8 cellular contexts compared by ENCODE assay signal in the genomic region with DNA sequence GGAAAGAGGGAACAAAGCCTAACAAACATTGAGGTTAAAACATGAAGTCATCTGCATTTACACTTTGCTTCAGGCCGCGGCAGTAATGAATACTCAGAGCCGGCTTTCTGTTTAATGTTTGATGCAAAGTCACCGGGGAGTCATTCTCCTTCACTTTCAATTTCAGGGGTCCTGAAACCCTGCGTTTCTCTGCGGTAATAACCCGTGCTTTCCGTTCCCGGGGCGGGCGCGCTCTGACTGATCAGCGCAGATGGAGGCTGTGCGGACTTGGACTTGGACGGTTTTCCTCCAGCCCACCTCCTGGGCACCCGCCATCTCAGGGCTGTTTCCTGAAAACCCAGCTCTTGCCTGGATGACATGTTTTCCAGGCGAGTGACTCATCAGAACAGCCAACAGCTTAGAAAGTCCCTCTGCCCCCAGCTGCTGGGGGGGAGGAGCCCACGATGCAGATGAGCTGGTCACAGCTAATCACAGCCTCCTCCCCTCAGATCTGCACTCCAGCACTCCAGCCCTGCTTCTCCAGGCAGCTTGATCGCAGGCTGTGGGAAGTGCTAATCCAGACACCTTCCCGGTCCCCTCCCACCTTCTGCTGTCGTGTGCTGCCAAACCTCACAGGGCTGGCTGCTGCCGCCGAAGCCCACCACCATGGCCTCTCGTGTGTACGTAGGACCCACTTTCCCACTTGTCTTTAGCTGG.
A peak's percentile ranks its signal among the peaks of the same experiment; 100 is the strongest.
DNase-seq lines count a peak whose midpoint lies in the region; ATAC-seq, FAIRE-seq and TF ChIP-seq lines count a peak whose summit lies in the region.

No MANE protein-coding gene starts in this region.

- H3K9me3 Mint-ChIP-seq in brain, result peaks cover 0 to 10% (median 7%) of the 10 kb centered on the region in 5 experiments

- H3K4me1 ChIP-seq in iPS-15b (ENCODE audit: control insufficient read depth, insufficient read depth, low read length), result peaks cover 14% of the 10 kb centered on the region
- peaks cover 0 to 26% (median 22%) of the 10 kb centered on the region in 4 donors for H3K4me1 ChIP-seq in sigmoid colon

- peak overlapping the region; percentile 78 to 86 (median 83) for H3K4me3 Mint-ChIP-seq in brain

- 2 to 4% methylated on average over 25 of the region's 25 CpGs for WGBS in sigmoid colon, 2 donors

- peak; percentile 83 for DNase-seq in GM18507 (ENCODE audit: extremely low spot score, insufficient read length, low read depth)
- DNase-seq in NCI-H1930 (lab: John Stamatoyannopoulos, UW), result peak; percentile 21 to 38
- peak; percentile 85 for DNase-seq in UCSD-AML1 (lab: John Stamatoyannopoulos, UW; ENCODE audit: unreplicated experiment)
- DNase-seq in sigmoid colon, result peak; percentile 97
- no peak for DNase-seq in SKM-1 (lab: John Stamatoyannopoulos, UW; ENCODE audit: unreplicated experiment)

- H3K36me3 Mint-ChIP-seq in brain, result peaks cover 24% of the 10 kb centered on the region

- intact Hi-C loops in sigmoid colon (cut with DNase I), result loop anchor here (2.0 to 10.0 kb wide), 5 partner anchors 26 to 358 kb away; a partner anchor contains a TSS

- peaks cover 58% of the 10 kb centered on the region for H3K4me1 Mint-ChIP-seq in brain

- TF ChIP-seq EP300 in sigmoid colon (IDR thresholded peaks at IDR 0.05), result peak in 1 of 4 donors; percentile 61

- H3K9me3 ChIP-seq in iPS-15b (ENCODE audit: control insufficient read depth, insufficient read depth, low read length), result no peaks in the 10 kb centered on the region
- no peaks in the 10 kb centered on the region for H3K9me3 ChIP-seq in sigmoid colon

- H3K27me3 ChIP-seq in iPS-15b (ENCODE audit: control insufficient read depth, insufficient read depth, low read length), result no peaks in the 10 kb centered on the region
- no peaks in the 10 kb centered on the region for H3K27me3 ChIP-seq in sigmoid colon

- H3K27ac Mint-ChIP-seq in brain, result peak overlapping the region; percentile 98 to 99 (median 99)

- H3K27ac ChIP-seq in sigmoid colon, result peak overlapping the region; percentile 89 to 93 (median 91)

- peak; percentile 58 to 75 for TF ChIP-seq POLR2A in sigmoid colon (IDR thresholded peaks at IDR 0.05)

- FAIRE-seq in GM18507 (lab: Jason Lieb, UNC), result peak; percentile 96

- no peaks in the 10 kb centered on the region for H3K36me3 ChIP-seq in iPS-15b (ENCODE audit: control insufficient read depth, insufficient read depth, low read length)
- peaks cover 0 to 7% (median 4%) of the 10 kb centered on the region in 4 donors for H3K36me3 ChIP-seq in sigmoid colon

- H3K4me3 ChIP-seq in iPS-15b (ENCODE audit: low read depth, low read length) (peak overlapping the region; percentile 45), sigmoid colon (peak overlapping the region; percentile 35 to 56 (median 52))

- ATAC-seq in HG02943 (IDR thresholded peaks at IDR 0.05; ENCODE audit: low read depth, unreplicated experiment), result peak; percentile 78

- no peak for TF ChIP-seq CTCF in brain (conservative IDR thresholded peaks at IDR 0.05)
- no peak for TF ChIP-seq CTCF in sigmoid colon (IDR thresholded peaks at IDR 0.05)

- peak overlapping the region; percentile 24 for H3K9ac ChIP-seq in iPS-15b (ENCODE audit: low read depth, low read length)

- peaks cover 5% of the 10 kb centered on the region for H3K27me3 Mint-ChIP-seq in brain
